Comparison of ENCODE assay signal across 1 cellular context in genomic region chr9:89309608-89310485, GRCh38.
A peak's percentile ranks its signal among the peaks of the same experiment; 100 is the strongest.
TF ChIP-seq lines count a peak whose summit lies in the region.

No MANE protein-coding gene starts in this region.

TF ChIP-seq in K562, 482 proteins besides CTCF, POLR2A, EP300 and RAD21 (continued from another document and continues in another):
- TF ChIP-seq TSHZ1 (CRISPR knock-in tag; IDR thresholded peaks at IDR 0.05), result no peak
- no peak for TF ChIP-seq ZBTB34 (CRISPR knock-in tag; IDR thresholded peaks at IDR 0.05)
- TF ChIP-seq FOSL1 (tag; conservative IDR thresholded peaks at IDR 0.05), result no peak; the same call in 1 of the 2 replicates
- TF ChIP-seq, protein P1, sequence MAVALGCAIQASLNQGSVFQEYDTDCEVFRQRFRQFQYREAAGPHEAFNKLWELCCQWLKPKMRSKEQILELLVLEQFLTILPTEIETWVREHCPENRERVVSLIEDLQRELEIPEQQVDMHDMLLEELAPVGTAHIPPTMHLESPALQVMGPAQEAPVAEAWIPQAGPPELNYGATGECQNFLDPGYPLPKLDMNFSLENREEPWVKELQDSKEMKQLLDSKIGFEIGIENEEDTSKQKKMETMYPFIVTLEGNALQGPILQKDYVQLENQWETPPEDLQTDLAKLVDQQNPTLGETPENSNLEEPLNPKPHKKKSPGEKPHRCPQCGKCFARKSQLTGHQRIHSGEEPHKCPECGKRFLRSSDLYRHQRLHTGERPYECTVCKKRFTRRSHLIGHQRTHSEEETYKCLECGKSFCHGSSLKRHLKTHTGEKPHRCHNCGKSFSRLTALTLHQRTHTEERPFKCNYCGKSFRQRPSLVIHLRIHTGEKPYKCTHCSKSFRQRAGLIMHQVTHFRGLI (CRISPR knock-in tag; IDR thresholded peaks at IDR 0.05), result no peak
- TF ChIP-seq BACH1 (tag; IDR thresholded peaks at IDR 0.05), result 0 out of 2 replicates have a peak, but pooled peaks have one; percentile 11
- TF ChIP-seq CBX1 (IDR thresholded peaks at IDR 0.05; ENCODE audit: low read depth), result no peak
- TF ChIP-seq ZKSCAN8 (CRISPR knock-in tag; IDR thresholded peaks at IDR 0.05), result 0 out of 2 replicates have a peak, but pooled peaks have one; percentile 49
- no peak for TF ChIP-seq ZNF140 (CRISPR knock-in tag; IDR thresholded peaks at IDR 0.05)
- TF ChIP-seq ZNF561 (CRISPR knock-in tag; conservative IDR thresholded peaks at IDR 0.05), result no peak
- TF ChIP-seq CSDE1 (IDR thresholded peaks at IDR 0.05), result peak in 1 of 2 experiments; percentile 44; a peak in 1 of 4 replicates
- TF ChIP-seq, protein P2, sequence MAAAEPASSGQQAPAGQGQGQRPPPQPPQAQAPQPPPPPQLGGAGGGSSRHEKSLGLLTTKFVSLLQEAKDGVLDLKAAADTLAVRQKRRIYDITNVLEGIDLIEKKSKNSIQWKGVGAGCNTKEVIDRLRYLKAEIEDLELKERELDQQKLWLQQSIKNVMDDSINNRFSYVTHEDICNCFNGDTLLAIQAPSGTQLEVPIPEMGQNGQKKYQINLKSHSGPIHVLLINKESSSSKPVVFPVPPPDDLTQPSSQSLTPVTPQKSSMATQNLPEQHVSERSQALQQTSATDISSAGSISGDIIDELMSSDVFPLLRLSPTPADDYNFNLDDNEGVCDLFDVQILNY (CRISPR knock-in tag; IDR thresholded peaks at IDR 0.05), result no peak
- no peak for TF ChIP-seq ZNF75A (CRISPR knock-in tag; IDR thresholded peaks at IDR 0.05)
- TF ChIP-seq ZNF764 (CRISPR knock-in tag; IDR thresholded peaks at IDR 0.05; ENCODE audit: low read depth), result no peak
- TF ChIP-seq ELF1 (tag; IDR thresholded peaks at IDR 0.05), result no peak
- no peak for TF ChIP-seq CBFA2T2 (conservative IDR thresholded peaks at IDR 0.05)
- no peak for TF ChIP-seq SMARCA4 (IDR thresholded peaks at IDR 0.05)
- no peak for TF ChIP-seq HLTF (IDR thresholded peaks at IDR 0.05)
- no peak for TF ChIP-seq PHB (CRISPR knock-in tag; IDR thresholded peaks at IDR 0.05)
- TF ChIP-seq RREB1 (CRISPR knock-in tag; IDR thresholded peaks at IDR 0.05), result no peak
- TF ChIP-seq SNRNP70 (optimal IDR thresholded peaks at IDR 0.05; ENCODE audit: low read depth, low read length), result no peak
- TF ChIP-seq NFRKB (IDR thresholded peaks at IDR 0.05; ENCODE audit: low read depth), result no peak
- TF ChIP-seq MCM7 (IDR thresholded peaks at IDR 0.05), result no peak
- TF ChIP-seq, protein P3, sequence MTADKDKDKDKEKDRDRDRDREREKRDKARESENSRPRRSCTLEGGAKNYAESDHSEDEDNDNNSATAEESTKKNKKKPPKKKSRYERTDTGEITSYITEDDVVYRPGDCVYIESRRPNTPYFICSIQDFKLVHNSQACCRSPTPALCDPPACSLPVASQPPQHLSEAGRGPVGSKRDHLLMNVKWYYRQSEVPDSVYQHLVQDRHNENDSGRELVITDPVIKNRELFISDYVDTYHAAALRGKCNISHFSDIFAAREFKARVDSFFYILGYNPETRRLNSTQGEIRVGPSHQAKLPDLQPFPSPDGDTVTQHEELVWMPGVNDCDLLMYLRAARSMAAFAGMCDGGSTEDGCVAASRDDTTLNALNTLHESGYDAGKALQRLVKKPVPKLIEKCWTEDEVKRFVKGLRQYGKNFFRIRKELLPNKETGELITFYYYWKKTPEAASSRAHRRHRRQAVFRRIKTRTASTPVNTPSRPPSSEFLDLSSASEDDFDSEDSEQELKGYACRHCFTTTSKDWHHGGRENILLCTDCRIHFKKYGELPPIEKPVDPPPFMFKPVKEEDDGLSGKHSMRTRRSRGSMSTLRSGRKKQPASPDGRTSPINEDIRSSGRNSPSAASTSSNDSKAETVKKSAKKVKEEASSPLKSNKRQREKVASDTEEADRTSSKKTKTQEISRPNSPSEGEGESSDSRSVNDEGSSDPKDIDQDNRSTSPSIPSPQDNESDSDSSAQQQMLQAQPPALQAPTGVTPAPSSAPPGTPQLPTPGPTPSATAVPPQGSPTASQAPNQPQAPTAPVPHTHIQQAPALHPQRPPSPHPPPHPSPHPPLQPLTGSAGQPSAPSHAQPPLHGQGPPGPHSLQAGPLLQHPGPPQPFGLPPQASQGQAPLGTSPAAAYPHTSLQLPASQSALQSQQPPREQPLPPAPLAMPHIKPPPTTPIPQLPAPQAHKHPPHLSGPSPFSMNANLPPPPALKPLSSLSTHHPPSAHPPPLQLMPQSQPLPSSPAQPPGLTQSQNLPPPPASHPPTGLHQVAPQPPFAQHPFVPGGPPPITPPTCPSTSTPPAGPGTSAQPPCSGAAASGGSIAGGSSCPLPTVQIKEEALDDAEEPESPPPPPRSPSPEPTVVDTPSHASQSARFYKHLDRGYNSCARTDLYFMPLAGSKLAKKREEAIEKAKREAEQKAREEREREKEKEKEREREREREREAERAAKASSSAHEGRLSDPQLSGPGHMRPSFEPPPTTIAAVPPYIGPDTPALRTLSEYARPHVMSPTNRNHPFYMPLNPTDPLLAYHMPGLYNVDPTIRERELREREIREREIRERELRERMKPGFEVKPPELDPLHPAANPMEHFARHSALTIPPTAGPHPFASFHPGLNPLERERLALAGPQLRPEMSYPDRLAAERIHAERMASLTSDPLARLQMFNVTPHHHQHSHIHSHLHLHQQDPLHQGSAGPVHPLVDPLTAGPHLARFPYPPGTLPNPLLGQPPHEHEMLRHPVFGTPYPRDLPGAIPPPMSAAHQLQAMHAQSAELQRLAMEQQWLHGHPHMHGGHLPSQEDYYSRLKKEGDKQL (CRISPR knock-in tag; IDR thresholded peaks at IDR 0.05; ENCODE audit: borderline replicate concordance), result no peak
- TF ChIP-seq, protein P4, sequence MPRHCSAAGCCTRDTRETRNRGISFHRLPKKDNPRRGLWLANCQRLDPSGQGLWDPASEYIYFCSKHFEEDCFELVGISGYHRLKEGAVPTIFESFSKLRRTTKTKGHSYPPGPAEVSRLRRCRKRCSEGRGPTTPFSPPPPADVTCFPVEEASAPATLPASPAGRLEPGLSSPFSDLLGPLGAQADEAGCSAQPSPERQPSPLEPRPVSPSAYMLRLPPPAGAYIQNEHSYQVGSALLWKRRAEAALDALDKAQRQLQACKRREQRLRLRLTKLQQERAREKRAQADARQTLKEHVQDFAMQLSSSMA (CRISPR knock-in tag; IDR thresholded peaks at IDR 0.05), result no peak
- no peak for TF ChIP-seq POLR2G (IDR thresholded peaks at IDR 0.05; ENCODE audit: low read depth, low read length)
- no peak for TF ChIP-seq ZNF311 (CRISPR knock-in tag; IDR thresholded peaks at IDR 0.05)
- TF ChIP-seq ZC3H4 (CRISPR knock-in tag; IDR thresholded peaks at IDR 0.05; ENCODE audit: borderline replicate concordance), result no peak
- TF ChIP-seq TOE1 (IDR thresholded peaks at IDR 0.05; ENCODE audit: borderline replicate concordance), result no peak
- TF ChIP-seq TOE1 (CRISPR knock-in tag; IDR thresholded peaks at IDR 0.05; ENCODE audit: borderline replicate concordance, low read depth), result no peak
- TF ChIP-seq STAG1 (CRISPR knock-in tag; IDR thresholded peaks at IDR 0.05; ENCODE audit: borderline replicate concordance), result no peak
- no peak for TF ChIP-seq ATF6 (CRISPR knock-in tag; IDR thresholded peaks at IDR 0.05)
- peak; percentile 85 for TF ChIP-seq SUPT5H (IDR thresholded peaks at IDR 0.05)
- TF ChIP-seq YY1 (IDR thresholded peaks at IDR 0.05; ENCODE audit: borderline replicate concordance in 1 of 3, control insufficient read depth in 1 of 3, extremely low read depth in 1 of 3, insufficient read depth in 3 of 3, insufficient read length in 1 of 3, insufficient replicate concordance in 2 of 3, low read depth in 1 of 3, low read length in 2 of 3), result peak in 1 of 3 experiments; percentile 44
- TF ChIP-seq FUS (optimal IDR thresholded peaks at IDR 0.05; ENCODE audit: low read depth, low read length), result no peak
- TF ChIP-seq NCOA1 (IDR thresholded peaks at IDR 0.05; ENCODE audit: low read depth), result no peak
- TF ChIP-seq, protein P5, sequence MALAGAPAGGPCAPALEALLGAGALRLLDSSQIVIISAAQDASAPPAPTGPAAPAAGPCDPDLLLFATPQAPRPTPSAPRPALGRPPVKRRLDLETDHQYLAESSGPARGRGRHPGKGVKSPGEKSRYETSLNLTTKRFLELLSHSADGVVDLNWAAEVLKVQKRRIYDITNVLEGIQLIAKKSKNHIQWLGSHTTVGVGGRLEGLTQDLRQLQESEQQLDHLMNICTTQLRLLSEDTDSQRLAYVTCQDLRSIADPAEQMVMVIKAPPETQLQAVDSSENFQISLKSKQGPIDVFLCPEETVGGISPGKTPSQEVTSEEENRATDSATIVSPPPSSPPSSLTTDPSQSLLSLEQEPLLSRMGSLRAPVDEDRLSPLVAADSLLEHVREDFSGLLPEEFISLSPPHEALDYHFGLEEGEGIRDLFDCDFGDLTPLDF (CRISPR knock-in tag; IDR thresholded peaks at IDR 0.05), result 0 out of 2 replicates have a peak, but pooled peaks have one; percentile 55
- TF ChIP-seq ZNF780A (CRISPR knock-in tag; IDR thresholded peaks at IDR 0.05), result no peak
- TF ChIP-seq HNRNPLL (IDR thresholded peaks at IDR 0.05; ENCODE audit: low read depth, low read length, poor library complexity, severe bottlenecking), result no peak
- no peak for TF ChIP-seq BRD9 (IDR thresholded peaks at IDR 0.05; ENCODE audit: low read depth, partially characterized antibody)
